ENCODE assay signal across 8 cellular contexts in the genomic region with DNA sequence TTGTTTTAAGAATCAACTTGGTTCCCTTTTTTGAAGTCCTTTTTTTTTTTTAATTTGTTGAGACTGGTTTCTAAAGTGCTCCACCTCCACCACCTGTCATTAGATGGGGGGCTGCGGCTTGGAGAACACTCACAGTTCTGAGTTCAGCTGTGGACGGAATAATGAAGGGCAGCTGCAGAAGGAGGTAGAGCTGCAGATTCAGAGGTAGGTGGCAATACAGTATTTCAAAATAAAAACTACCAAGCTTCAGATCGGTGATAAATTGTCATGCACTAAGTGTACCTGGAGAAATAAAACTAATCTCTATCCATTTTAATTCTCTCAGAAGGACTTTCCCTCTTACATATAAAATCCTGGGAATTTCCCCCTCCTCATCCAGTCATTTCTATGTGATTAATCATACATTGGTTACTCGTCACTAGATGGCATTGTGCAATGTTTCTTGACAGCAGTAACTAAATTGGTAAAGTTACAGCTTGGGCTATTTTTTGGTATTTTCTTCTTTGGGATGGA.
DNase-seq lines count a peak whose midpoint lies in the region; ATAC-seq and TF ChIP-seq lines count a peak whose summit lies in the region.

No MANE protein-coding gene starts in this region.

- no TSS peak for BruUV-seq in OCI-LY7 (replicated peaks; lab: Mats Ljungman, UMichigan)

- peaks cover 0 to 4% (median 0%) of the 10 kb centered on the region in 7 donors for H3K9me3 Mint-ChIP-seq in CD4-positive, CD25-positive, alpha-beta regulatory T cell
- H3K9me3 Mint-ChIP-seq in endothelial cell (ENCODE audit: unreplicated experiment) = no peaks in the 10 kb centered on the region
- no peaks in the 10 kb centered on the region for H3K9me3 Mint-ChIP-seq in osteocyte (ENCODE audit: unreplicated experiment)

- H4K20me1 ChIP-seq in OCI-LY7 (ENCODE audit: insufficient read depth, low read length) = no peaks in the 10 kb centered on the region

- H3K27ac Mint-ChIP-seq in CD4-positive, CD25-positive, alpha-beta regulatory T cell = peak overlapping the region; percentile 87 to 91 (median 88)
- H3K27ac Mint-ChIP-seq in endothelial cell (ENCODE audit: unreplicated experiment) (peak overlapping the region; percentile 46), osteocyte (ENCODE audit: unreplicated experiment) (no peak overlapping the region)

- peak overlapping the region; percentile 48; the same call in 1 of the 2 replicates for H2AFZ ChIP-seq in OCI-LY7 (ENCODE audit: low read length)

- no peaks in the 10 kb centered on the region for H3K9me2 ChIP-seq in OCI-LY7 (ENCODE audit: insufficient read depth, low read length)

- ATAC-seq in CD4-positive, CD25-positive, alpha-beta regulatory T cell (ENCODE audit: low read depth in 2 of 2) = peak; percentile 68 to 78
- ATAC-seq in GM18870 (IDR thresholded peaks at IDR 0.05; ENCODE audit: unreplicated experiment) (peak; percentile 81), HG03066 (IDR thresholded peaks at IDR 0.05; ENCODE audit: low read depth, unreplicated experiment) (peak; percentile 65), GM21515 (IDR thresholded peaks at IDR 0.05; ENCODE audit: unreplicated experiment) (no peak)

- DNase-seq in CD4-positive, CD25-positive, alpha-beta regulatory T cell = peak in 1 of 3 donors; percentile 30
- DNase-seq in OCI-LY7 (ENCODE audit: low spot score) = peak; percentile 80
- no peak for DNase-seq in endothelial cell (ENCODE audit: low spot score)
- DNase-seq in osteocyte (ENCODE audit: extremely low spot score, unreplicated experiment) = no peak
- no peak for DNase-seq in tibial artery

- peak overlapping the region; percentile 53 for H3K27ac ChIP-seq in CD4-positive, CD25-positive, alpha-beta regulatory T cell (ENCODE audit: insufficient read depth, low read length, poor library complexity, severe bottlenecking)
- H3K27ac ChIP-seq in OCI-LY7 (ENCODE audit: low read depth, low read length, poor library complexity, severe bottlenecking) = peak overlapping the region; percentile 37
- H3K27ac ChIP-seq in tibial artery = no peak overlapping the region

- H3K4me3 ChIP-seq in CD4-positive, CD25-positive, alpha-beta regulatory T cell (ENCODE audit: low read depth, low read length) = peak overlapping the region; percentile 45
- H3K4me3 ChIP-seq in OCI-LY7 (ENCODE audit: low read depth, low read length, poor library complexity, severe bottlenecking) (peak overlapping the region; percentile 17), tibial artery (no peak overlapping the region)

- no peaks in the 10 kb centered on the region for H3K27me3 ChIP-seq in CD4-positive, CD25-positive, alpha-beta regulatory T cell (ENCODE audit: control insufficient read depth, insufficient read depth, low read length)
- no peaks in the 10 kb centered on the region for H3K27me3 ChIP-seq in tibial artery

- no peaks in the 10 kb centered on the region for H3K36me3 ChIP-seq in CD4-positive, CD25-positive, alpha-beta regulatory T cell (ENCODE audit: control insufficient read depth, insufficient read depth, low read length)
- no peaks in the 10 kb centered on the region for H3K36me3 ChIP-seq in OCI-LY7 (ENCODE audit: insufficient read depth, low read length)
- H3K36me3 ChIP-seq in tibial artery = no peaks in the 10 kb centered on the region

- TF ChIP-seq CTCF in OCI-LY7 (conservative IDR thresholded peaks at IDR 0.05; ENCODE audit: low read length) = peak; percentile 90
- no peak for TF ChIP-seq CTCF in endothelial cell (IDR thresholded peaks at IDR 0.05; ENCODE audit: unreplicated experiment)
- peak; percentile 50 for TF ChIP-seq CTCF in osteocyte (IDR thresholded peaks at IDR 0.05)
- no peak for TF ChIP-seq CTCF in tibial artery (IDR thresholded peaks at IDR 0.05)

- H3K79me2 ChIP-seq in OCI-LY7 (ENCODE audit: insufficient read depth, low read depth, low read length) = no peaks in the 10 kb centered on the region

- H3K4me2 ChIP-seq in OCI-LY7 (ENCODE audit: low read length) = peak overlapping the region; percentile 58

- no peaks in the 10 kb centered on the region for H3K36me3 Mint-ChIP-seq in CD4-positive, CD25-positive, alpha-beta regulatory T cell
- H3K36me3 Mint-ChIP-seq in endothelial cell (ENCODE audit: low read depth, unreplicated experiment) = no peaks in the 10 kb centered on the region
- H3K36me3 Mint-ChIP-seq in osteocyte (ENCODE audit: unreplicated experiment) = no peaks in the 10 kb centered on the region

- intact Hi-C loops in OCI-LY7 (cut with micrococcal nuclease; ENCODE audit: unreplicated experiment) = loop anchor here (1.0 to 5.0 kb wide), 2 partner anchors 84 to 491 kb away; partner anchors contain the start of gene DNAH7
- intact Hi-C loops in tibial artery (cut with DNase I; ENCODE audit: low total_unique reads) = no loop called here

- H3K9me3 ChIP-seq in CD4-positive, CD25-positive, alpha-beta regulatory T cell (ENCODE audit: control insufficient read depth in 2 of 2, low read length in 2 of 2) = no peaks in the 10 kb centered on the region
- H3K9me3 ChIP-seq in OCI-LY7 (ENCODE audit: low read length) (no peaks in the 10 kb centered on the region), tibial artery (no peaks in the 10 kb centered on the region)

- H3K27me3 Mint-ChIP-seq in CD4-positive, CD25-positive, alpha-beta regulatory T cell = no peaks in the 10 kb centered on the region
- no peaks in the 10 kb centered on the region for H3K27me3 Mint-ChIP-seq in endothelial cell (ENCODE audit: unreplicated experiment)
- no peaks in the 10 kb centered on the region for H3K27me3 Mint-ChIP-seq in osteocyte (ENCODE audit: unreplicated experiment)

- peak overlapping the region; percentile 49 to 81 (median 63) for H3K4me3 Mint-ChIP-seq in CD4-positive, CD25-positive, alpha-beta regulatory T cell
- H3K4me3 Mint-ChIP-seq in endothelial cell (ENCODE audit: unreplicated experiment) (no peak overlapping the region), osteocyte (ENCODE audit: unreplicated experiment) (no peak overlapping the region)

- H3K4me1 ChIP-seq in CD4-positive, CD25-positive, alpha-beta regulatory T cell (ENCODE audit: control insufficient read depth, insufficient read depth, low read length, poor library complexity, severe bottlenecking) = peaks cover 43% of the 10 kb centered on the region
- H3K4me1 ChIP-seq in OCI-LY7 (ENCODE audit: insufficient read depth, low read length, poor library complexity, severe bottlenecking) (peaks cover 39% of the 10 kb centered on the region), tibial artery (peaks cover 0 to 26% (median 2%) of the 10 kb centered on the region in 4 donors)

- POLR2A ChIA-PET in OCI-LY7 (lab: Charles Lee) = interaction anchor here (0.5 to 5.3 kb wide), 11 partner anchors 14 to 1436 kb away, joined by 3 to 32 read pairs (median 4); partner anchors contain the start of gene SLC39A10

- CTCF ChIA-PET in OCI-LY7 (lab: Charles Lee; ENCODE audit: unreplicated experiment) = interaction anchor here (0.7 to 2.6 kb wide), 4 partner anchors 78 to 87 kb away, joined by 3 to 20 read pairs (median 4); partner anchors contain the start of gene SLC39A10

- peaks cover 38 to 81% (median 46%) of the 10 kb centered on the region in 4 donors for H3K4me1 Mint-ChIP-seq in CD4-positive, CD25-positive, alpha-beta regulatory T cell
- H3K4me1 Mint-ChIP-seq in endothelial cell (ENCODE audit: unreplicated experiment) = peaks cover 7% of the 10 kb centered on the region
- peaks cover 21% of the 10 kb centered on the region for H3K4me1 Mint-ChIP-seq in osteocyte (ENCODE audit: unreplicated experiment)

Comparison
In these comparisons a context has a peak if more than half of its experiments do, and no peak if none do; other contexts are left out.
1. H3K27ac ChIP-seq: peak in CD4-positive, CD25-positive, alpha-beta regulatory T cell (single experiment) and OCI-LY7 (single experiment); none in tibial artery (0 of 2).
2. H3K4me3 ChIP-seq: peak in CD4-positive, CD25-positive, alpha-beta regulatory T cell (single experiment) and OCI-LY7 (single experiment); none in tibial artery (0 of 2).
3. H3K4me3 Mint-ChIP-seq: peak in CD4-positive, CD25-positive, alpha-beta regulatory T cell (4 of 4); none in endothelial cell (single experiment) and osteocyte (single experiment).
4. CTCF ChIP-seq: peak in OCI-LY7 (single experiment) and osteocyte (single experiment); none in endothelial cell (single experiment) and tibial artery (0 of 2).